ENCODE assay signal across 1 cellular context in the genomic region with DNA sequence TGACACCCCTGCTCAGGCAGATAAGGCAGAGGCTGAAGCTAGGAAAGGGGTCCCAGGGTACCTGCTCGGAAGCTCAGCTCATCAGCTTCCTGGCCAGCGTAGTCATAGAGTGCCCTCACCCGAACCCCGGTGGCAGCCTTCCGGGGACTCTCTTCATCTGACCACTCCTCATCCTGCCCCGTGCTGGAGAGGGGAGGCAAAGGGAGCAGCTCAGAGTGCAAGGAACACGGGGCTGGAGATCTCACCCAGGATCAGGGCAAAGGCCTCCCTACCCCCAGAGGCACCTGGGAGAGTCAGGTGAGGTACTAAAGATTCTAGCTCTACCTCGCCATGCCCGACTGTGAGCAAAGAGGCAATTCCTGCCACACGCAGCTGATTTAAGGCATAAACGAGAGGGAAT.
TF ChIP-seq lines count a peak whose summit lies in the region.

No MANE protein-coding gene starts in this region.

TF ChIP-seq in GM12878, 131 proteins besides CTCF, POLR2A, EP300 and RAD21:
- TF ChIP-seq SREBF1 (IDR thresholded peaks at IDR 0.05; ENCODE audit: low read length) (no peak), FOS (IDR thresholded peaks at IDR 0.05; ENCODE audit: borderline replicate concordance, extremely low read depth, insufficient read length) (no peak), ZNF592 (IDR thresholded peaks at IDR 0.05) (no peak), ZNF24 (IDR thresholded peaks at IDR 0.05) (no peak), LARP7 (IDR thresholded peaks at IDR 0.05) (no peak), YY1 (IDR thresholded peaks at IDR 0.05; ENCODE audit: low read depth, low read length) (no peak), USF2 (IDR thresholded peaks at IDR 0.05; ENCODE audit: borderline replicate concordance, low read depth, low read length) (no peak), CEBPB (IDR thresholded peaks at IDR 0.05; ENCODE audit: borderline replicate concordance in 1 of 2, low read depth in 2 of 2, low read length in 2 of 2) (no peak), MLLT1 (IDR thresholded peaks at IDR 0.05) (no peak)
- TF ChIP-seq, protein P1, sequence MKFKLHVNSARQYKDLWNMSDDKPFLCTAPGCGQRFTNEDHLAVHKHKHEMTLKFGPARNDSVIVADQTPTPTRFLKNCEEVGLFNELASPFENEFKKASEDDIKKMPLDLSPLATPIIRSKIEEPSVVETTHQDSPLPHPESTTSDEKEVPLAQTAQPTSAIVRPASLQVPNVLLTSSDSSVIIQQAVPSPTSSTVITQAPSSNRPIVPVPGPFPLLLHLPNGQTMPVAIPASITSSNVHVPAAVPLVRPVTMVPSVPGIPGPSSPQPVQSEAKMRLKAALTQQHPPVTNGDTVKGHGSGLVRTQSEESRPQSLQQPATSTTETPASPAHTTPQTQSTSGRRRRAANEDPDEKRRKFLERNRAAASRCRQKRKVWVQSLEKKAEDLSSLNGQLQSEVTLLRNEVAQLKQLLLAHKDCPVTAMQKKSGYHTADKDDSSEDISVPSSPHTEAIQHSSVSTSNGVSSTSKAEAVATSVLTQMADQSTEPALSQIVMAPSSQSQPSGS (IDR thresholded peaks at IDR 0.05; ENCODE audit: low read length): no peak
- TF ChIP-seq, protein P2, sequence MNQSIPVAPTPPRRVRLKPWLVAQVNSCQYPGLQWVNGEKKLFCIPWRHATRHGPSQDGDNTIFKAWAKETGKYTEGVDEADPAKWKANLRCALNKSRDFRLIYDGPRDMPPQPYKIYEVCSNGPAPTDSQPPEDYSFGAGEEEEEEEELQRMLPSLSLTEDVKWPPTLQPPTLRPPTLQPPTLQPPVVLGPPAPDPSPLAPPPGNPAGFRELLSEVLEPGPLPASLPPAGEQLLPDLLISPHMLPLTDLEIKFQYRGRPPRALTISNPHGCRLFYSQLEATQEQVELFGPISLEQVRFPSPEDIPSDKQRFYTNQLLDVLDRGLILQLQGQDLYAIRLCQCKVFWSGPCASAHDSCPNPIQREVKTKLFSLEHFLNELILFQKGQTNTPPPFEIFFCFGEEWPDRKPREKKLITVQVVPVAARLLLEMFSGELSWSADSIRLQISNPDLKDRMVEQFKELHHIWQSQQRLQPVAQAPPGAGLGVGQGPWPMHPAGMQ (IDR thresholded peaks at IDR 0.05; ENCODE audit: borderline replicate concordance): no peak
